14 cellular contexts compared by ENCODE assay signal in genomic region chr5:63439537-63439936, GRCh38.
"Had no signal": no experiment of that assay in that cellular context is flagged by ENCODE, and none has a peak within 500 bp of the region (broad histone marks: within the 10 kb centered on the region; RNA-seq: fewer than 3 reads in every experiment).

No MANE protein-coding gene starts in this region.

- ATAC-seq: activated naive CD4-positive, alpha-beta T cell treated with anti-CD3 and anti-CD28 coated beads, Interleukin-2, amount 50 U/mL, for 72 hours; right cardiac atrium had no signal

- H3K9me3 ChIP-seq: left ventricle myocardium inferior, neutrophil had no signal

- H3K27me3 Mint-ChIP-seq: brain, naive B cell had no signal

- H3K4me1 ChIP-seq: left ventricle myocardium inferior had no signal

- H3K36me3 ChIP-seq: left ventricle myocardium inferior, neutrophil had no signal

- H3K27ac ChIP-seq: left ventricle myocardium inferior, neutrophil had no signal

- H3K27me3 ChIP-seq: neutrophil had no signal

- H3K27ac Mint-ChIP-seq: activated naive CD4-positive, alpha-beta T cell treated with anti-CD3 and anti-CD28 coated beads, Interleukin-2, amount 50 U/mL, for 72 hours; brain; naive B cell; T-helper 1 cell treated with Interleukin-12 subunit alpha and Interleukin-12 subunit beta and Interleukin-4 antibody, amounts not matched to agents 30 μg/mL and 1 μg/mL, for 36 hours had no signal

- H3K4me3 ChIP-seq: left ventricle myocardium inferior had no signal

- H3K4me3 Mint-ChIP-seq: brain; mesothelial cell of epicardium; naive B cell; T-helper 1 cell treated with Interleukin-12 subunit alpha and Interleukin-12 subunit beta and Interleukin-4 antibody, amounts not matched to agents 30 μg/mL and 1 μg/mL, for 36 hours had no signal

- H3K36me3 Mint-ChIP-seq: activated naive CD4-positive, alpha-beta T cell treated with anti-CD3 and anti-CD28 coated beads, Interleukin-2, amount 50 U/mL, for 72 hours; brain; mesothelial cell of epicardium; naive B cell had no signal

- H3K4me1 Mint-ChIP-seq: brain, naive B cell had no signal

- H3K9me3 Mint-ChIP-seq: brain had no signal

- DNase-seq: activated CD4-positive, alpha-beta T cell treated with anti-CD3 and anti-CD28 coated beads, Interleukin-2, amount 50 U/mL, for 1 hour; activated CD4-positive, CD25-positive, alpha-beta regulatory T cell; amygdala; dermis blood vessel endothelial cell; hypothalamus; left ventricle myocardium inferior; naive B cell; right cardiac atrium; small intestine had no signal
